ENCODE assay signal across 8 cellular contexts in genomic region chr14:60981626-60982455, GRCh38. TPM values are rescaled to one million over a fixed set of nuclear protein-coding genes. Genes with fewer than 3 reads are reported as not detected.
A peak's percentile ranks its signal among the peaks of the same experiment; 100 is the strongest.
DNase-seq lines count a peak whose midpoint lies in the region; ATAC-seq and TF ChIP-seq lines count a peak whose summit lies in the region.

No MANE protein-coding gene starts in this region.

- peaks cover 9% of the 10 kb centered on the region; the same call in 1 of the 2 replicates for H3F3A ChIP-seq in PC-9 (ENCODE audit: insufficient read depth, low read depth)

- H3K4me1 ChIP-seq in PC-9 (replicated peaks; ENCODE audit: insufficient read depth) (peaks cover 36% of the 10 kb centered on the region), prostate gland (replicated peaks) (no peaks in the 10 kb centered on the region)

- peak; percentile 1 for ATAC-seq in GM19395 (IDR thresholded peaks at IDR 0.05; ENCODE audit: unreplicated experiment)
- no peak for ATAC-seq in GM18519 (IDR thresholded peaks at IDR 0.05; ENCODE audit: low FRiP score, unreplicated experiment)
- ATAC-seq in HG02852 (IDR thresholded peaks at IDR 0.05; ENCODE audit: unreplicated experiment), result no peak

- no TSS peak for BruUV-seq in PC-9 (replicated peaks; lab: Mats Ljungman, UMichigan)

- H3K4me3 ChIP-seq in AG04449 (ENCODE audit: low read depth, low read length) (peak overlapping the region; percentile 83), PC-9 (peak overlapping the region; percentile 99), prostate gland (peak overlapping the region; percentile 70 to 86)

- CTCF ChIA-PET in AG04449 (lab: Yijun Ruan, JAX) (interaction anchor here (1.0 to 3.8 kb wide), 4 partner anchors 40 to 272 kb away, joined by 3 to 14 read pairs (median 8); no protein-coding TSS in a partner anchor), PC-9 (lab: Charles Lee) (interaction anchor here (0.5 to 0.6 kb wide), 3 partner anchors 258 to 634 kb away, joined by 3 to 5 read pairs (median 3); partner anchors contain the start of gene SIX4)

- DNase-seq in AG04449 (ENCODE audit: low read depth, low spot score) (peak; percentile 51), PC-9 (peak; percentile 26 to 67), fibroblast of peridontal ligament (ENCODE audit: extremely low read depth) (peak; percentile 91), prostate gland (ENCODE audit: low spot score) (no peak)
- no peak for DNase-seq in activated T-cell treated with anti-CD3 and anti-CD28 coated beads, Interleukin-2, amount 50 U/mL, for 1 hour

- H2AFZ ChIP-seq in PC-9, result peak overlapping the region; percentile 98

- POLR2A ChIA-PET in AG04449 (lab: Yijun Ruan, JAX), result interaction anchor here (0.5 to 1.4 kb wide), 5 partner anchors 16 to 237 kb away, joined by 3 to 6 read pairs (median 3); no protein-coding TSS in a partner anchor
- POLR2A ChIA-PET in PC-9 (lab: Charles Lee; ENCODE audit: unreplicated experiment), result interaction anchor here (0.6 to 1.1 kb wide), 5 partner anchors 13 to 890 kb away, joined by 3 to 8 read pairs (median 5); partner anchors contain the start of gene SIX4

- intact Hi-C loops in PC-9 (cut with micrococcal nuclease; ENCODE audit: unreplicated experiment) (loop anchor here (1.0 to 5.0 kb wide), 8 partner anchors 45 to 357 kb away; partner anchors contain the start of gene SIX1), prostate gland (cut with DNase I) (loop anchor here (5.0 kb wide), 2 partner anchors 260 to 335 kb away; partner anchors contain the start of genes SIX1 and SIX4)

- no peaks in the 10 kb centered on the region for H3K9me2 ChIP-seq in PC-9 (ENCODE audit: insufficient read depth)

- H3K27ac ChIP-seq in PC-9 (peak overlapping the region; percentile 78), prostate gland (peak overlapping the region; percentile 85 to 86)

- peaks cover 64% of the 10 kb centered on the region for H3K79me2 ChIP-seq in PC-9 (ENCODE audit: low read depth)

- no peaks in the 10 kb centered on the region for H4K20me1 ChIP-seq in PC-9 (ENCODE audit: insufficient read depth)

- H3K9me3 ChIP-seq in PC-9 (ENCODE audit: insufficient read depth, low read depth) (no peaks in the 10 kb centered on the region), prostate gland (no peaks in the 10 kb centered on the region)

- TF ChIP-seq POLR2A in prostate gland (IDR thresholded peaks at IDR 0.05), result no peak

- no peaks in the 10 kb centered on the region for H3K27me3 ChIP-seq in PC-9 (ENCODE audit: insufficient read depth, low read depth)
- H3K27me3 ChIP-seq in prostate gland (replicated peaks; ENCODE audit: insufficient read depth), result no peaks in the 10 kb centered on the region

- peak overlapping the region; percentile 90 for H3K4me2 ChIP-seq in PC-9

- WGBS in prostate gland, result 8% methylated on average over 13 of the region's 13 CpGs

- TF ChIP-seq CTCF in AG04449 (IDR thresholded peaks at IDR 0.05; ENCODE audit: insufficient read depth, low read length, missing control alignments), result no peak
- TF ChIP-seq CTCF in PC-9 (conservative IDR thresholded peaks at IDR 0.05), result no peak
- no peak for TF ChIP-seq CTCF in prostate gland (IDR thresholded peaks at IDR 0.05)

- H3K36me3 ChIP-seq in PC-9 (ENCODE audit: low read depth) (peaks cover 24% of the 10 kb centered on the region), prostate gland (no peaks in the 10 kb centered on the region)

RNA-seq across cellular contexts. Expression of gene SLC38A6, which starts 0.8 kb away (rescaled TPM):
- total RNA-seq in PC-9 (2021), result 44.7 and 45.5 TPM in 2 replicates
- total RNA-seq in prostate gland, result 10 to 100 TPM; 13.7 to 15.1 TPM

RNA-seq across cellular contexts. Expression of gene TRMT5, which starts 1.0 kb away (rescaled TPM):
- total RNA-seq in PC-9 (2021) (17.3 and 17.6 TPM in 2 replicates), prostate gland (10 to 100 TPM in 1 of 2 donors, 1 to 10 TPM in 1; 8.1 to 18.4 TPM)

Comparison
In these comparisons a context has a peak if more than half of its experiments do, and no peak if none do; other contexts are left out.
1. DNase-seq: peak in AG04449 (single experiment), PC-9 (2 of 2) and fibroblast of peridontal ligament (single experiment); none in prostate gland (single experiment) and activated T-cell treated with anti-CD3 and anti-CD28 coated beads, Interleukin-2, amount 50 U/mL, for 1 hour (single experiment).
2. Peak in every context shown above with its lines, with median percentiles within 50 percentile points of each other: H3K4me3 ChIP-seq.